16 cellular contexts compared by ENCODE assay signal in genomic region chr7:24715171-24715570, GRCh38. TPM values are rescaled to one million over a fixed set of nuclear protein-coding genes. Genes with fewer than 3 reads are reported as not detected.
DNase-seq lines count a peak whose midpoint lies in the region; ATAC-seq and TF ChIP-seq lines count a peak whose summit lies in the region.
"Had no signal": no experiment of that assay in that cellular context is flagged by ENCODE, and none has a peak within 500 bp of the region (broad histone marks: within the 10 kb centered on the region; RNA-seq: fewer than 3 reads in every experiment).

No MANE protein-coding gene starts in this region.

- ATAC-seq in GM19438 (IDR thresholded peaks at IDR 0.05; ENCODE audit: low read depth, unreplicated experiment): peak; percentile 6
- ATAC-seq in HG02610 (IDR thresholded peaks at IDR 0.05; ENCODE audit: unreplicated experiment): peak; percentile 2
- peak; percentile 6 for ATAC-seq in HG03575 (IDR thresholded peaks at IDR 0.05; ENCODE audit: extremely low read depth, insufficient number of reproducible peaks, low FRiP score, unreplicated experiment)
- ATAC-seq in lung (ENCODE audit: insufficient read depth, low FRiP score): no peak
- ATAC-seq in GM19397 (IDR thresholded peaks at IDR 0.05; ENCODE audit: unreplicated experiment): no peak
- no peak for ATAC-seq in GM21423 (IDR thresholded peaks at IDR 0.05; ENCODE audit: unreplicated experiment)

- CTCF ChIA-PET in HEK293T (lab: Yijun Ruan, JAX): interaction anchor here (0.6 kb wide), 1 partner anchor 1018 kb away, joined by 3 read pairs; no protein-coding TSS in a partner anchor

- DNase-seq in lung (ENCODE audit: low spot score): peak; percentile 7
- DNase-seq in stimulated activated CD4-positive, alpha-beta T cell treated with anti-CD3 and anti-CD28 coated beads, Interleukin-2, amount 100 ng/mL, for 48 hours: no peak
- no peak for DNase-seq in HEK293T (ENCODE audit: extremely low spot score)
- DNase-seq: activated naive CD4-positive, alpha-beta T cell; NCI-H1048; Peyer's patch; stimulated activated CD4-positive, alpha-beta T cell treated with anti-CD3 and anti-CD28 coated beads, Interleukin-12 subunit alpha, Interleukin-12 subunit beta, amount 100 ng/mL, for 4 hours; stimulated activated naive B cell treated with anti-CD40 and anti-IgM and Interleukin-4, amounts not matched to agents 10 μg/mL and 1 μg/mL and 100 μg/mL, for 72 hours had no signal

- TF ChIP-seq CTCF in lung (IDR thresholded peaks at IDR 0.05; ENCODE audit: control extremely low read depth, extremely low read depth): no peak

- H3K27me3 ChIP-seq in lung (ENCODE audit: control insufficient read depth, insufficient read depth): no peaks in the 10 kb centered on the region
- H3K27me3 ChIP-seq: Peyer's patch, upper lobe of left lung had no signal

- H3K27ac ChIP-seq in lung (ENCODE audit: low read depth in 1 of 2, low read length in 1 of 2): no peak overlapping the region
- H3K27ac ChIP-seq: GM23248, Peyer's patch, upper lobe of left lung had no signal

- WGBS in lung, 2 donors: 86 to 89% methylated on average over 2 of the region's 2 CpGs

- H3K36me3 ChIP-seq in lung (ENCODE audit: control insufficient read depth in 2 of 2, insufficient read depth in 2 of 2, low read length in 2 of 2): no peaks in the 10 kb centered on the region
- H3K36me3 ChIP-seq: upper lobe of left lung had no signal

- H3K4me1 ChIP-seq in lung (ENCODE audit: control insufficient read depth in 2 of 2, insufficient read depth in 2 of 2, low read length in 2 of 2): no peaks in the 10 kb centered on the region
- H3K4me1 ChIP-seq: upper lobe of left lung had no signal

- H3K9me3 ChIP-seq in lung (ENCODE audit: control insufficient read depth in 2 of 2, insufficient read depth in 1 of 2, low read length in 1 of 2): no peaks in the 10 kb centered on the region
- H3K9me3 ChIP-seq: Peyer's patch, SK-N-SH, upper lobe of left lung had no signal

- POLR2A ChIA-PET in HEK293T (lab: Yijun Ruan, JAX): interaction anchor here (1.1 kb wide), 1 partner anchor 26 kb away, joined by 3 read pairs; no protein-coding TSS in a partner anchor

- H3K4me3 ChIP-seq in lung: no peak overlapping the region
- H3K4me3 ChIP-seq: GM23248, Peyer's patch, upper lobe of left lung had no signal

TF ChIP-seq in HEK293T, 16 proteins besides CTCF, POLR2A, EP300 and RAD21:
- TF ChIP-seq ZNF384 (IDR thresholded peaks at IDR 0.05): no peak
- no peak for TF ChIP-seq LEF1 (IDR thresholded peaks at IDR 0.05; ENCODE audit: borderline replicate concordance)
- no peak for TF ChIP-seq BHLHE40 (IDR thresholded peaks at IDR 0.05; ENCODE audit: borderline replicate concordance)
- no peak for TF ChIP-seq FOXK2 (IDR thresholded peaks at IDR 0.05)
- no peak for TF ChIP-seq HDGF (IDR thresholded peaks at IDR 0.05; ENCODE audit: borderline replicate concordance)
- TF ChIP-seq ELF4 (IDR thresholded peaks at IDR 0.05): no peak
- TF ChIP-seq FOXA1 (IDR thresholded peaks at IDR 0.05): no peak
- TF ChIP-seq PKNOX1 (IDR thresholded peaks at IDR 0.05): no peak

RNA-seq across cellular contexts. Expression of gene GSDME, which starts 42.1 kb away (rescaled TPM):
- 10 to 100 TPM in 1 of 2 donors, 1 to 10 TPM in 1; 8.6 to 16.6 TPM for total RNA-seq in lung
- 10 to 100 TPM in 1 of 2 donors, 1 to 10 TPM in 1; 3.0 to 14.2 TPM for polyA plus RNA-seq in lung

Comparison
In these comparisons a context has a peak if more than half of its experiments do, and no peak if none do; other contexts are left out.
1. ATAC-seq: peak in GM19438 (single experiment), HG02610 (single experiment) and HG03575 (single experiment); none in lung (single experiment), GM19397 (single experiment) and GM21423 (single experiment).